In genomic region chr16:55039931-55040330, GRCh38 we compare ENCODE assay signal across 1 cellular context.
TF ChIP-seq lines count a peak whose summit lies in the region.

No MANE protein-coding gene starts in this region.

TF ChIP-seq in HCT116, 20 proteins besides CTCF, POLR2A, EP300 and RAD21 (continued from another document):
- TF ChIP-seq, protein P1, sequence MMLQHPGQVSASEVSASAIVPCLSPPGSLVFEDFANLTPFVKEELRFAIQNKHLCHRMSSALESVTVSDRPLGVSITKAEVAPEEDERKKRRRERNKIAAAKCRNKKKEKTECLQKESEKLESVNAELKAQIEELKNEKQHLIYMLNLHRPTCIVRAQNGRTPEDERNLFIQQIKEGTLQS (IDR thresholded peaks at IDR 0.05) = no peak
